Comparison of ENCODE assay signal across 1 cellular context in genomic region chr17:15260376-15261062, GRCh38.
TF ChIP-seq lines count a peak whose summit lies in the region.

No MANE protein-coding gene starts in this region.

TF ChIP-seq in K562, 482 proteins besides CTCF, POLR2A, EP300 and RAD21 (continued from another document):
- no peak for TF ChIP-seq ZNF609 (CRISPR knock-in tag; IDR thresholded peaks at IDR 0.05; ENCODE audit: borderline replicate concordance)
- no peak for TF ChIP-seq RFX5 (IDR thresholded peaks at IDR 0.05; ENCODE audit: low read depth, low read length)
- peak; percentile 87 for TF ChIP-seq ZFX (CRISPR knock-in tag; IDR thresholded peaks at IDR 0.05)
- no peak for TF ChIP-seq PTRF (tag; IDR thresholded peaks at IDR 0.05)
- TF ChIP-seq NONO (IDR thresholded peaks at IDR 0.05; ENCODE audit: low read depth in 2 of 2, low read length in 1 of 2) = peak in 1 of 2 experiments; percentile 50; a peak in 1 of 4 replicates
